Comparison of ENCODE assay signal across 8 cellular contexts in genomic region chrX:48919360-48919821, GRCh38. TPM values are rescaled to one million over a fixed set of nuclear protein-coding genes. Genes with fewer than 3 reads are reported as not detected.
DNase-seq lines count a peak whose midpoint lies in the region; ATAC-seq and TF ChIP-seq lines count a peak whose summit lies in the region.

No MANE protein-coding gene starts in this region.

- H3K4me3 ChIP-seq in lung (no peak overlapping the region), tibial nerve (peak overlapping the region; percentile 17 to 72 (median 52))

- peaks cover 3% of the 10 kb centered on the region in 2 donors for H3K4me1 ChIP-seq in lung (ENCODE audit: control insufficient read depth in 2 of 2, insufficient read depth in 2 of 2, low read length in 2 of 2)
- peaks cover 0 to 24% (median 2%) of the 10 kb centered on the region in 4 donors for H3K4me1 ChIP-seq in tibial nerve

- TF ChIP-seq POLR2A in tibial nerve (IDR thresholded peaks at IDR 0.05), result no peak

- H3K9me3 ChIP-seq in lung (ENCODE audit: control insufficient read depth in 2 of 2, insufficient read depth in 1 of 2, low read length in 1 of 2) (peaks cover 0 to 5% of the 10 kb centered on the region in 2 donors), tibial nerve (no peaks in the 10 kb centered on the region)

- TF ChIP-seq CTCF in lung (IDR thresholded peaks at IDR 0.05; ENCODE audit: control extremely low read depth, extremely low read depth) (no peak), tibial nerve (IDR thresholded peaks at IDR 0.05) (no peak)

- H3K27me3 ChIP-seq in lung (ENCODE audit: control insufficient read depth, insufficient read depth) (no peaks in the 10 kb centered on the region), tibial nerve (no peaks in the 10 kb centered on the region)

- H3K36me3 ChIP-seq in lung (ENCODE audit: control insufficient read depth in 2 of 2, insufficient read depth in 2 of 2, low read length in 2 of 2) (peaks cover 9 to 11% of the 10 kb centered on the region in 2 donors), tibial nerve (peaks cover 0 to 33% (median 0%) of the 10 kb centered on the region in 3 donors)

- no peak for TF ChIP-seq EP300 in tibial nerve (IDR thresholded peaks at IDR 0.05)

- WGBS in lung, 2 donors, result 1 to 28% methylated on average over 15 of the region's 15 CpGs
- WGBS in tibial nerve, 2 donors, result 46% methylated on average over 15 of the region's 15 CpGs; no CpG with 5 or more reads in 1 of the 2 donors

- ATAC-seq in GM21515 (IDR thresholded peaks at IDR 0.05; ENCODE audit: unreplicated experiment) (peak; percentile 17), lung (ENCODE audit: insufficient read depth, low FRiP score) (no peak), GM18867 (IDR thresholded peaks at IDR 0.05; ENCODE audit: unreplicated experiment) (no peak)

- DNase-seq in NCI-H69 (lab: John Stamatoyannopoulos, UW), result peak; percentile 62
- peak in 5 of 61 donors; percentile 5 to 33 (median 16) for DNase-seq in caudate nucleus (lab: John Stamatoyannopoulos, UW)
- no peak for DNase-seq in lung (ENCODE audit: low spot score)
- DNase-seq in tibial nerve (ENCODE audit: low spot score in 2 of 2), result no peak
- DNase-seq in epidermal melanocyte (ENCODE audit: insufficient read length, low spot score), result no peak
- no peak for DNase-seq in activated CD8-positive, alpha-beta memory T cell treated with anti-CD3 and anti-CD28 coated beads, Interleukin-2, amount 50 U/mL, for 4 hours

- H3K27ac ChIP-seq in caudate nucleus (ENCODE audit: low read depth, low read length) (peak overlapping the region; percentile 54), lung (ENCODE audit: low read depth in 1 of 2, low read length in 1 of 2) (peak overlapping the region; percentile 72 to 75), tibial nerve (peak overlapping the region; percentile 85 to 92 (median 90))

RNA-seq across cellular contexts. Expression of gene PIM2, which starts 0.6 kb away (rescaled TPM):
- 10 to 100 TPM; 21.7 to 36.5 TPM for total RNA-seq in lung
- 10 to 100 TPM; 14.8 to 27.4 TPM for polyA plus RNA-seq in lung
- total RNA-seq in tibial nerve, result 1 to 10 TPM; 4.9 to 8.4 (median 6.8) TPM

RNA-seq across cellular contexts. Expression of gene SLC35A2, which starts 7.9 kb away (rescaled TPM):
- 10 to 100 TPM; 23.4 to 40.7 TPM for total RNA-seq in lung
- polyA plus RNA-seq in lung, result 10 to 100 TPM; 16.7 to 41.2 TPM
- total RNA-seq in tibial nerve, result 10 to 100 TPM; 17.0 to 35.5 (median 17.1) TPM

RNA-seq across cellular contexts. Expression of gene PQBP1, which starts 21.7 kb away (rescaled TPM):
- 10 to 100 TPM; 33.2 to 79.7 TPM for total RNA-seq in lung
- 100 to 1,000 TPM in 1 of 2 donors, 10 to 100 TPM in 1; 68.2 to 146 TPM for polyA plus RNA-seq in lung
- 10 to 100 TPM; 40.4 to 60.3 (median 48.7) TPM for total RNA-seq in tibial nerve

RNA-seq across cellular contexts. Expression of gene TIMM17B, which starts 21.8 kb away (rescaled TPM):
- total RNA-seq in lung (10 to 100 TPM; 21.0 to 51.5 TPM), tibial nerve (10 to 100 TPM; 42.0 to 66.6 (median 47.1) TPM)
- polyA plus RNA-seq in lung, result 10 to 100 TPM; 67.4 to 73.4 TPM

RNA-seq across cellular contexts. Expression of gene OTUD5, which starts 38.0 kb away (rescaled TPM):
- total RNA-seq in lung, result 10 to 100 TPM; 33.3 to 48.2 TPM
- polyA plus RNA-seq in lung, result 10 to 100 TPM; 32.4 to 38.1 TPM
- 10 to 100 TPM; 39.8 to 79.2 (median 51.6) TPM for total RNA-seq in tibial nerve
